ENCODE assay signal across 17 cellular contexts in genomic region chr3:8608041-8608790, GRCh38. TPM values are rescaled to one million over a fixed set of nuclear protein-coding genes. Genes with fewer than 3 reads are reported as not detected.
DNase-seq lines count a peak whose midpoint lies in the region; ATAC-seq, FAIRE-seq and TF ChIP-seq lines count a peak whose summit lies in the region.
"Had no signal": no experiment of that assay in that cellular context is flagged by ENCODE, and none has a peak within 500 bp of the region (broad histone marks: within the 10 kb centered on the region; RNA-seq: fewer than 3 reads in every experiment).

No MANE protein-coding gene starts in this region.

- H3K18ac ChIP-seq in H1 (ENCODE audit: extremely low read depth, low read length) (no peak overlapping the region), mesenchymal stem cell (ENCODE audit: low read depth in 1 of 2, low read length in 2 of 2) (peak overlapping the region in 1 of 2 experiments; percentile 23)

- no peaks in the 10 kb centered on the region for H3K23me2 ChIP-seq in H1 (ENCODE audit: low read depth, low read length)

- H4K5ac ChIP-seq in H1 (ENCODE audit: insufficient read length, low read depth, low read length): no peak overlapping the region

- H3K79me1 ChIP-seq in H1 (ENCODE audit: low read depth, low read length) (no peaks in the 10 kb centered on the region), mesenchymal stem cell (replicated peaks; ENCODE audit: low read length, poor library complexity, severe bottlenecking) (no peaks in the 10 kb centered on the region)

- no peak overlapping the region for H3K4ac ChIP-seq in H1 (replicated peaks; ENCODE audit: insufficient read length, low read depth, low read length)
- H3K4ac ChIP-seq in mesenchymal stem cell (ENCODE audit: low read depth in 1 of 2, low read length in 2 of 2): peak overlapping the region in 1 of 2 experiments; percentile 13

- no peak for TF ChIP-seq EP300 in H1 (IDR thresholded peaks at IDR 0.05; ENCODE audit: borderline replicate concordance in 1 of 2, low read depth in 2 of 2, low read length in 2 of 2)

- H2BK120ac ChIP-seq in H1 (replicated peaks; ENCODE audit: low read depth, low read length) (no peak overlapping the region), mesenchymal stem cell (ENCODE audit: low read depth, low read length) (no peak overlapping the region)

- H3K4me3 ChIP-seq in cardiac muscle cell (no peak overlapping the region), H1 (ENCODE audit: extremely low read depth in 1 of 4, insufficient read depth in 2 of 4, low read depth in 3 of 4, low read length in 4 of 4) (no peak overlapping the region), mesenchymal stem cell (ENCODE audit: insufficient read depth in 1 of 2, low read depth in 1 of 2, low read length in 2 of 2) (no peak overlapping the region), upper lobe of right lung (no peak overlapping the region)
- H3K4me3 ChIP-seq: GM23248, PC-9 had no signal

- H3K27me3 ChIP-seq in cardiac muscle cell (no peaks in the 10 kb centered on the region), H1 (replicated peaks in 1 of 4; ENCODE audit: control insufficient read depth in 3 of 4, extremely low read depth in 1 of 4, insufficient read depth in 3 of 4, low read length in 3 of 4) (no peaks in the 10 kb centered on the region; a peak in 1 of 7 replicates), mesenchymal stem cell (ENCODE audit: control insufficient read depth in 1 of 2, insufficient read depth in 1 of 2, low read length in 2 of 2) (peaks cover 0 to 6% of the 10 kb centered on the region in 2 experiments), upper lobe of right lung (no peaks in the 10 kb centered on the region)

- H3K9ac ChIP-seq in H1 (replicated peaks in 1 of 4; ENCODE audit: extremely low read depth in 1 of 4, low read depth in 3 of 4, low read length in 3 of 4) (no peak overlapping the region), mesenchymal stem cell (ENCODE audit: low read length) (peak overlapping the region; percentile 9)
- H3K9ac ChIP-seq: GM23248 had no signal

- CTCF ChIA-PET in H1 (lab: Charles Lee; ENCODE audit: partially characterized antibody): interaction anchor here (0.6 to 4.2 kb wide), 15 partner anchors 11 to 1812 kb away, joined by 3 to 24 read pairs (median 3); no protein-coding TSS in a partner anchor

- WGBS in H1 (ENCODE audit: extremely low coverage in 1 of 2, insufficient coverage in 1 of 2, insufficient read length in 1 of 2, insufficient replicate concordance in 2 of 2, low coverage in 1 of 2, low lambda C conversion rate in 2 of 2, missing lambda C conversion rate in 1 of 2), 2 experiments: 83% methylated on average over 16 of the region's 16 CpGs; no CpG with 5 or more reads in 1 of the 2 experiments
- WGBS in mesenchymal stem cell: 94% methylated on average over 16 of the region's 16 CpGs

- H2BK12ac ChIP-seq in H1 (ENCODE audit: low read depth, low read length) (peak overlapping the region; percentile 17; the same call in 1 of the 2 replicates), mesenchymal stem cell (ENCODE audit: low read length in 2 of 2) (peak overlapping the region; percentile 37 to 72)

- H3K4me2 ChIP-seq in H1 (ENCODE audit: insufficient read depth in 1 of 2, low read depth in 2 of 2, low read length in 2 of 2) (no peak overlapping the region), mesenchymal stem cell (ENCODE audit: low read length, poor library complexity, severe bottlenecking) (no peak overlapping the region)
- H3K4me2 ChIP-seq: PC-9 had no signal

- H3K14ac ChIP-seq in H1 (ENCODE audit: insufficient read length) (no peak overlapping the region), mesenchymal stem cell (ENCODE audit: low read length in 2 of 2) (no peak overlapping the region)

- TF ChIP-seq CTCF in cardiac muscle cell (IDR thresholded peaks at IDR 0.05; ENCODE audit: low read depth, low read length) (no peak), H1 (IDR thresholded peaks at IDR 0.05; ENCODE audit: control extremely low read depth in 1 of 3, insufficient read depth in 1 of 3, low read depth in 1 of 3, low read length in 3 of 3) (no peak), upper lobe of right lung (IDR thresholded peaks at IDR 0.05) (no peak)

- no peak overlapping the region for H2AFZ ChIP-seq in H1 (ENCODE audit: low read length)
- H2AFZ ChIP-seq in mesenchymal stem cell (ENCODE audit: low read depth, low read length): no peak overlapping the region
- H2AFZ ChIP-seq: GM23248, PC-9 had no signal

- no peak for TF ChIP-seq RAD21 in H1 (IDR thresholded peaks at IDR 0.05 in 1 of 2, conservative IDR thresholded peaks at IDR 0.05 in 1 of 2; ENCODE audit: low read depth in 2 of 2, low read length in 2 of 2)

- ATAC-seq in Right ventricle myocardium superior (ENCODE audit: poor library complexity) (no peak), upper lobe of right lung (peak; percentile 20), HG03565 (IDR thresholded peaks at IDR 0.05; ENCODE audit: unreplicated experiment) (no peak)

- POLR2A ChIA-PET in H1 (lab: Charles Lee; ENCODE audit: partially characterized antibody): no interaction called here

- no peak overlapping the region for H3K23ac ChIP-seq in H1 (ENCODE audit: insufficient read length)
- no peak overlapping the region for H3K23ac ChIP-seq in mesenchymal stem cell (ENCODE audit: low read length in 2 of 2)

- no peak overlapping the region for H2BK15ac ChIP-seq in H1 (ENCODE audit: low read length)
- H2BK15ac ChIP-seq in mesenchymal stem cell (ENCODE audit: low read depth, poor library complexity, severe bottlenecking): peak overlapping the region; percentile 41

- H2BK5ac ChIP-seq in H1 (ENCODE audit: low read depth, low read length) (no peak overlapping the region), mesenchymal stem cell (ENCODE audit: low read depth, low read length, poor library complexity, severe bottlenecking) (no peak overlapping the region)

- peaks cover 14% of the 10 kb centered on the region for H3K4me1 ChIP-seq in cardiac muscle cell (ENCODE audit: low read depth)
- peaks cover 0 to 2% (median 1%) of the 10 kb centered on the region in 4 experiments; a peak in 2 of 7 replicates for H3K4me1 ChIP-seq in H1 (replicated peaks in 1 of 4; ENCODE audit: control insufficient read depth in 3 of 4, insufficient read depth in 4 of 4, low read length in 3 of 4)
- H3K4me1 ChIP-seq in mesenchymal stem cell (ENCODE audit: control insufficient read depth, insufficient read depth, low read depth, low read length): peaks cover 4% of the 10 kb centered on the region
- peaks cover 16% of the 10 kb centered on the region for H3K4me1 ChIP-seq in upper lobe of right lung

- FAIRE-seq in H1 (lab: Jason Lieb, UNC): no peak

- H4K8ac ChIP-seq in H1 (ENCODE audit: extremely low read depth, insufficient read depth, low read length): no peak overlapping the region; the same call in 1 of the 2 replicates
- peak overlapping the region; percentile 19 for H4K8ac ChIP-seq in mesenchymal stem cell (ENCODE audit: low read length)

- no peak overlapping the region for H4K91ac ChIP-seq in H1 (replicated peaks; ENCODE audit: insufficient read length, low read length)
- H4K91ac ChIP-seq in mesenchymal stem cell (ENCODE audit: low read length): no peak overlapping the region

- no peak overlapping the region for H3K56ac ChIP-seq in H1 (replicated peaks; ENCODE audit: insufficient read length, low read depth, low read length)

- no peaks in the 10 kb centered on the region for H4K20me1 ChIP-seq in H1 (replicated peaks in 1 of 2; ENCODE audit: control insufficient read depth in 1 of 2, insufficient read depth in 2 of 2, low read length in 2 of 2)

- TF ChIP-seq POLR2A in H1 (IDR thresholded peaks at IDR 0.05; ENCODE audit: control extremely low read depth in 1 of 2, low read depth in 2 of 2, low read length in 2 of 2): no peak

- DNase-seq in cardiac muscle cell (ENCODE audit: low read depth in 1 of 2, low spot score in 1 of 2) (no peak), Right ventricle myocardium superior (no peak), H1 (ENCODE audit: low read depth in 1 of 2, low spot score in 2 of 2) (peak in 1 of 2 experiments; percentile 29), mesenchymal stem cell (no peak), upper lobe of right lung (no peak), NCI-H526 (lab: John Stamatoyannopoulos, UW) (no peak), NCI-H2107 treated with DMSO at 0.1 percent for 48 hours (lab: John Stamatoyannopoulos, UW; ENCODE audit: unreplicated experiment) (no peak)
- DNase-seq: DMS79, NCI-H1105, NCI-H1694, NCI-H2081 treated with DMSO at 0.1 percent for 48 hours, NCI-H748 treated with DMSO at 0.1 percent for 48 hours had no signal

- H3K9me3 ChIP-seq in cardiac muscle cell (ENCODE audit: low read depth) (no peaks in the 10 kb centered on the region), H1 (ENCODE audit: insufficient read depth in 2 of 2, low read depth in 1 of 2, low read length in 1 of 2) (0 out of 4 replicates have a peak, but pooled peaks cover 0 to 3% of the 10 kb centered on the region in 2 experiments), mesenchymal stem cell (ENCODE audit: control insufficient read depth, low read length) (no peaks in the 10 kb centered on the region), upper lobe of right lung (no peaks in the 10 kb centered on the region)

- H3K27ac ChIP-seq in cardiac muscle cell (peak overlapping the region; percentile 25), H1 (ENCODE audit: low read depth, low read length) (no peak overlapping the region), mesenchymal stem cell (ENCODE audit: low read length, poor library complexity, severe bottlenecking) (no peak overlapping the region), upper lobe of right lung (no peak overlapping the region)
- H3K27ac ChIP-seq: GM23248, PC-9 had no signal

- H3K79me2 ChIP-seq in H1 (ENCODE audit: control insufficient read depth in 1 of 2, insufficient read depth in 2 of 2, low read length in 2 of 2): no peaks in the 10 kb centered on the region

- H3K36me3 ChIP-seq in cardiac muscle cell (no peaks in the 10 kb centered on the region), H1 (ENCODE audit: control insufficient read depth in 2 of 4, insufficient read depth in 4 of 4, low read length in 3 of 4) (no peaks in the 10 kb centered on the region), mesenchymal stem cell (ENCODE audit: control insufficient read depth in 1 of 2, insufficient read depth in 2 of 2, low read depth in 1 of 2, low read length in 2 of 2) (peaks cover 0 to 2% of the 10 kb centered on the region in 2 experiments), upper lobe of right lung (no peaks in the 10 kb centered on the region)

- H2AK5ac ChIP-seq in H1 (ENCODE audit: low read depth, low read length) (no peak overlapping the region), mesenchymal stem cell (ENCODE audit: low read length, severe bottlenecking) (peak overlapping the region; percentile 17)

- intact Hi-C loops in Right ventricle myocardium superior (cut with DNase I): no loop called here
- intact Hi-C loops in upper lobe of right lung (cut with DNase I): loop anchor here (5.0 kb wide), 1 partner anchor 166 kb away; no protein-coding TSS in a partner anchor

- no peak overlapping the region; the same call in 1 of the 2 replicates for H2BK20ac ChIP-seq in H1 (ENCODE audit: low read length)

RNA-seq across cellular contexts. Expression of gene SSUH2, which starts 36.4 kb away (rescaled TPM):
- total RNA-seq in cardiac muscle cell (0.33 and 0.53 TPM in 2 replicates), Right ventricle myocardium superior (1.00 TPM), upper lobe of right lung (not detected)
- polyA plus RNA-seq in cardiac muscle cell (not detected in 2 replicates), H1 (2011; rRNA removed) (0.41 and 0.62 TPM in 2 replicates)
- 0.69 and 0.73 TPM in 2 replicates for total RNA-seq in H1 (2021; fragmentation: NEBNext Ultra II Directional; extraction: Animal tissue kit (Norgen Biotek cat#: 25700))
- polyA plus RNA-seq in H1 (2011; cell fraction: cytosol; rRNA removed): 0.50 TPM
- polyA plus RNA-seq in H1 (2011; cell fraction: nucleus; rRNA removed): 2.0 TPM
- polyA plus RNA-seq in H1 (2012, experiment 1 of 2): 0.31 to 0.63 TPM (median 0.44 TPM) in 4 replicates
- polyA plus RNA-seq in H1 (2012, experiment 2 of 2): 0.07 TPM
- polyA plus RNA-seq in H1 (2013, experiment 1 of 2): 0.34 TPM
- polyA plus RNA-seq in H1 (2013, experiment 2 of 2): 0.26 TPM
- 0.82 and 0.93 TPM in 2 replicates for polyA minus RNA-seq in H1 (2011; rRNA and poly(A)+ RNA removed)
- polyA minus RNA-seq in H1 (2011; cell fraction: cytosol; rRNA and poly(A)+ RNA removed): not detected
- polyA minus RNA-seq in H1 (2011; cell fraction: nucleus; rRNA and poly(A)+ RNA removed): 1.4 TPM
- polyA plus RNA-seq in mesenchymal stem cell (2013, experiment 1 of 2): 0.03 TPM
- polyA plus RNA-seq in mesenchymal stem cell (2013, experiment 2 of 2): not detected
- total RNA-seq: SK-MEL-5 had no signal
- polyA plus RNA-seq: CD14-positive monocyte had no signal
